In the genomic region with DNA sequence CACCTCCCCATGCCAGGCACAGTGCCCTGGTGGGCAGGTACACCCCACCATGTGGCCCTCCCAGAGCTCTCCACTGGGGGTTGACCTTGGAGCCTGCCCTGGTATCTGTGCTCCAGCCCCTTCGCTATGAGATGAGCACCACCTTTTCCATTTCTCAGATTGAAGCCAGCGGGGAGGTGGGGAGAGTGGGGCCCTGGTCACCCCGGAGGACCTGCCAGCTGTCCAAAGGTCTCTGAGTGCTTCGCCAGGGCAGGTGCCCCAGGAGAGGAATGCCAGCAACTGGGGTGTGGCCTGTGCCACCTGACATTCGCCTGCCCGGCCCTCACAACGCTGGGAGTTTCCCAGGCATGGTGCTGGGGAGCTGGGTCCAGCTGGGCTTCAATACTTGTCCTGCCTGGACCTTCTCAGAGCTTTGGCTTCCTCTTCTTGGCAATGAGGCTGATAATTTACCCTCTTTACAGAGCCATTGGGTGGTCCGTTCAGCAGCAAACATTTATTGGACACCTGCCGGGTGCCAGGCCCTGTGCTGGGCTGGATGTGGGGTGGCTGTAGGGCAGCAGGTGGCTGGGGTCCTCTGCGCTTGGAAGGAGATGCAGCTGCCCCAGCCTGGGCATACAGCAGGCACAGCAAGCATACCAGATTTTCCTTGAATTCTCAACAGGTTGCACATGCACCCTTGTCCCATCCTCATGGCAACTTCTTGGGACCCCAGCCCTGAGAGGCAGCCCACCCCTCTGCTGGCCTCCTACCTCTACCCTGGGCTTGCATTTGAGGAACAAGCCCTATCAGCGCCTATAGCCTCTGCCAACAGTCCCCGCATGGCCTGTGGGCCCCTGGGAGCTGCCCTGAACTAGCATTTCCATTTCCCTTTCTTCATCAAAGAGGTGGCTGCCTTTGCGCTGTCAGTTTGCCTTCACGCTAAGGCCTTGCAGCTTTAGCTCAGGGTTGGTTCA, we compare ENCODE assay signal across 1 cellular context.
TF ChIP-seq lines count a peak whose summit lies in the region.

No MANE protein-coding gene starts in this region.

TF ChIP-seq in K562, 482 proteins besides CTCF, POLR2A, EP300 and RAD21:
- TF ChIP-seq ZBTB1 (CRISPR knock-in tag; IDR thresholded peaks at IDR 0.05; ENCODE audit: borderline replicate concordance, low read depth), result no peak
- no peak for TF ChIP-seq RHOXF2B (CRISPR knock-in tag; conservative IDR thresholded peaks at IDR 0.05)
- no peak for TF ChIP-seq HIVEP1 (CRISPR knock-in tag; IDR thresholded peaks at IDR 0.05)
- no peak for TF ChIP-seq ASH1L (IDR thresholded peaks at IDR 0.05; ENCODE audit: borderline replicate concordance, low read depth, partially characterized antibody)
- TF ChIP-seq, protein P1, sequence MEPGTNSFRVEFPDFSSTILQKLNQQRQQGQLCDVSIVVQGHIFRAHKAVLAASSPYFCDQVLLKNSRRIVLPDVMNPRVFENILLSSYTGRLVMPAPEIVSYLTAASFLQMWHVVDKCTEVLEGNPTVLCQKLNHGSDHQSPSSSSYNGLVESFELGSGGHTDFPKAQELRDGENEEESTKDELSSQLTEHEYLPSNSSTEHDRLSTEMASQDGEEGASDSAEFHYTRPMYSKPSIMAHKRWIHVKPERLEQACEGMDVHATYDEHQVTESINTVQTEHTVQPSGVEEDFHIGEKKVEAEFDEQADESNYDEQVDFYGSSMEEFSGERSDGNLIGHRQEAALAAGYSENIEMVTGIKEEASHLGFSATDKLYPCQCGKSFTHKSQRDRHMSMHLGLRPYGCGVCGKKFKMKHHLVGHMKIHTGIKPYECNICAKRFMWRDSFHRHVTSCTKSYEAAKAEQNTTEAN (CRISPR knock-in tag; IDR thresholded peaks at IDR 0.05), result no peak
- TF ChIP-seq MEF2D (tag; conservative IDR thresholded peaks at IDR 0.05; ENCODE audit: low read depth), result no peak
- no peak for TF ChIP-seq MTA1 (IDR thresholded peaks at IDR 0.05; ENCODE audit: borderline replicate concordance)
- TF ChIP-seq TBP (optimal IDR thresholded peaks at IDR 0.05; ENCODE audit: low read depth, low read length), result no peak
- no peak for TF ChIP-seq ETV5 (CRISPR knock-in tag; IDR thresholded peaks at IDR 0.05; ENCODE audit: low read depth)
